Comparison of ENCODE assay signal across 23 cellular contexts in the genomic region with DNA sequence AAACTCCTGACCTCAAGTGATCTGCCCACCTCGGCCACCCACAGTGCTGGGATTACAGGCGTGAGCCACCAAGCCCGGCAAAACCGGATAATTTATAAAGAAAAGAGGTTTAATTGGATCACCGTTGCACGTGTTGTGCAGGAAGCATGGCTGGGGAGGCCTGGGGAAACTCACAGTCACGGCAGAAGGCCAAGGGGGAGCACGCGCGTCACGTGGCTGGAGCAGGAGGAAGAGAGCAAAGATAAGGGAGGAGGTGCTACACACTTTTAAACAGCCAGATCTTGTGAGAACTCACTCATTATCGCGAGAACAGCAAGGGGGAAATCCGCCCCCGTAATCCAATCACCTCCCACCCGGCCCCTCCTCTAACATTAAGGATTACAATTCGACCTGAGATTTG.
"Had no signal": no experiment of that assay in that cellular context is flagged by ENCODE, and none has a peak within 500 bp of the region (broad histone marks: within the 10 kb centered on the region; RNA-seq: fewer than 3 reads in every experiment).

No MANE protein-coding gene starts in this region.

- H3K36me3 Mint-ChIP-seq: naive B cell; stimulated activated effector memory CD8-positive, alpha-beta T cell treated with anti-CD3 and anti-CD28 coated beads, Interleukin-12 subunit alpha, Interleukin-12 subunit beta, amount 100 ng/mL, for 72 hours had no signal

- H3K4me1 Mint-ChIP-seq: naive B cell; stimulated activated effector memory CD8-positive, alpha-beta T cell treated with anti-CD3 and anti-CD28 coated beads, Interleukin-12 subunit alpha, Interleukin-12 subunit beta, amount 100 ng/mL, for 72 hours had no signal

- H3K4me3 Mint-ChIP-seq: dendritic cell treated with granulocyte-macrophage colony-stimulating factor and Interleukin-4, amounts not matched to agents 40 ng/mL and 50 ng/mL, for 4 days; effector memory CD8-positive, alpha-beta T cell; naive B cell; nephron; stimulated activated effector memory CD8-positive, alpha-beta T cell treated with anti-CD3 and anti-CD28 coated beads, Interleukin-12 subunit alpha, Interleukin-12 subunit beta, amount 100 ng/mL, for 72 hours had no signal

- H3K79me2 ChIP-seq: hepatocyte, parathyroid adenoma had no signal

- H3K27ac ChIP-seq: esophagus squamous epithelium, foreskin keratinocyte, hepatocyte, parathyroid adenoma, psoas muscle, right lobe of liver, suprapubic skin, tibial artery, upper lobe of left lung, uterus had no signal

- H3K4me1 ChIP-seq: parathyroid adenoma, right lobe of liver, suprapubic skin, tibial artery, upper lobe of left lung, uterus had no signal

- H3K4me2 ChIP-seq: hepatocyte had no signal

- H3K36me3 ChIP-seq: esophagus squamous epithelium, right lobe of liver, suprapubic skin, tibial artery, upper lobe of left lung, uterus had no signal

- DNase-seq: effector memory CD8-positive, alpha-beta T cell; esophagus squamous epithelium; foreskin keratinocyte; left colon; left ventricle myocardium superior; mesenchymal stem cell; naive B cell; psoas muscle; retina; right lobe of liver; stimulated activated CD4-positive, alpha-beta T cell treated with anti-CD3 and anti-CD28 coated beads, Interleukin-4, amount 100 ng/mL, for 1 hour; stimulated activated CD8-positive, alpha-beta memory T cell treated with anti-CD3 and anti-CD28 coated beads, Interleukin-4, amount 100 ng/mL, for 48 hours; stimulated activated naive CD8-positive, alpha-beta T cell treated with anti-CD3 and anti-CD28 coated beads, Interleukin-15, Interleukin-2, amounts not matched to agents 100 U/mL and 50 U/mL, for 24 hours; tibial artery; uterus had no signal

- H3K27ac Mint-ChIP-seq: dendritic cell treated with granulocyte-macrophage colony-stimulating factor and Interleukin-4, amounts not matched to agents 40 ng/mL and 50 ng/mL, for 4 days; effector memory CD8-positive, alpha-beta T cell; naive B cell; stimulated activated effector memory CD8-positive, alpha-beta T cell treated with anti-CD3 and anti-CD28 coated beads, Interleukin-12 subunit alpha, Interleukin-12 subunit beta, amount 100 ng/mL, for 72 hours had no signal

- H2AFZ ChIP-seq: hepatocyte, parathyroid adenoma had no signal

- H3K9me3 ChIP-seq: esophagus squamous epithelium, psoas muscle, right lobe of liver, suprapubic skin, tibial artery, upper lobe of left lung, uterus had no signal

- H3K27me3 Mint-ChIP-seq: dendritic cell treated with granulocyte-macrophage colony-stimulating factor and Interleukin-4, amounts not matched to agents 40 ng/mL and 50 ng/mL, for 4 days; effector memory CD8-positive, alpha-beta T cell; naive B cell had no signal

- H3K4me3 ChIP-seq: esophagus squamous epithelium, hepatocyte, lung, psoas muscle, right lobe of liver, suprapubic skin, tibial artery, upper lobe of left lung, uterus had no signal

- H3K9me3 Mint-ChIP-seq: nephron had no signal

- ATAC-seq: effector memory CD8-positive, alpha-beta T cell; left colon; left ventricle myocardium superior; psoas muscle; right lobe of liver; stimulated activated effector memory CD8-positive, alpha-beta T cell treated with anti-CD3 and anti-CD28 coated beads, Interleukin-12 subunit alpha, Interleukin-12 subunit beta, amount 100 ng/mL, for 72 hours; stimulated activated naive CD8-positive, alpha-beta T cell treated with anti-CD3 and anti-CD28 coated beads, Interleukin-15, Interleukin-2, amounts not matched to agents 100 U/mL and 50 U/mL, for 24 hours had no signal

- H3K27me3 ChIP-seq: esophagus squamous epithelium, foreskin keratinocyte, hepatocyte, right lobe of liver, suprapubic skin, tibial artery, upper lobe of left lung, uterus had no signal

- H3K9ac ChIP-seq: parathyroid adenoma had no signal
